In genomic region chr15:50231761-50232160, GRCh38 we compare ENCODE assay signal across 15 cellular contexts.
DNase-seq lines count a peak whose midpoint lies in the region; TF ChIP-seq lines count a peak whose summit lies in the region.
"Had no signal": no experiment of that assay in that cellular context is flagged by ENCODE, and none has a peak within 500 bp of the region (broad histone marks: within the 10 kb centered on the region; RNA-seq: fewer than 3 reads in every experiment).

No MANE protein-coding gene starts in this region.

- H3K9me3 ChIP-seq in WERI-Rb-1 (ENCODE audit: severe bottlenecking): no peaks in the 10 kb centered on the region
- H3K9me3 ChIP-seq: Caco-2 had no signal

- DNase-seq in NCI-H82 (lab: John Stamatoyannopoulos, UW): peak; percentile 47
- no peak for DNase-seq in NCI-H82 treated with DMSO at 0.1 percent for 48 hours (lab: John Stamatoyannopoulos, UW; ENCODE audit: unreplicated experiment)
- peak; percentile 19 for DNase-seq in NCI-H69 (lab: John Stamatoyannopoulos, UW)
- DNase-seq in WERI-Rb-1: peak; percentile 34
- no peak for DNase-seq in activated CD4-positive, alpha-beta T cell treated with anti-CD3 and anti-CD28 coated beads for 48 hours
- DNase-seq in cerebellar cortex (ENCODE audit: low spot score): no peak
- DNase-seq in COLO829 (ENCODE audit: low spot score): no peak
- DNase-seq: C1 segment of cervical spinal cord; Caco-2; CD4-positive, alpha-beta memory T cell; DMS153; DND-41; GM23248; H7; HCEC 1CT had no signal

- H3K4me3 ChIP-seq in WERI-Rb-1 (ENCODE audit: low read depth, low read length): no peak overlapping the region
- H3K4me3 ChIP-seq: GM23248 had no signal

- TF ChIP-seq CTCF in WERI-Rb-1 (IDR thresholded peaks at IDR 0.05; ENCODE audit: low read depth, low read length): no peak

- H3K36me3 ChIP-seq in WERI-Rb-1: peaks cover 10% of the 10 kb centered on the region

- H3K27ac ChIP-seq in WERI-Rb-1: peak overlapping the region; percentile 61
- H3K27ac ChIP-seq: GM23248 had no signal

- H3K27me3 ChIP-seq in WERI-Rb-1 (ENCODE audit: insufficient read depth, low read depth, severe bottlenecking): no peaks in the 10 kb centered on the region

Comparison
In these comparisons a context has a peak if more than half of its experiments do, and no peak if none do; other contexts are left out.
1. DNase-seq: peak in NCI-H82 (single experiment), NCI-H69 (single experiment) and WERI-Rb-1 (single experiment); none in NCI-H82 treated with DMSO at 0.1 percent for 48 hours (single experiment), activated CD4-positive, alpha-beta T cell treated with anti-CD3 and anti-CD28 coated beads for 48 hours (single experiment), cerebellar cortex (single experiment) and COLO829 (single experiment).